Comparison of ENCODE assay signal across 27 cellular contexts in the genomic region with DNA sequence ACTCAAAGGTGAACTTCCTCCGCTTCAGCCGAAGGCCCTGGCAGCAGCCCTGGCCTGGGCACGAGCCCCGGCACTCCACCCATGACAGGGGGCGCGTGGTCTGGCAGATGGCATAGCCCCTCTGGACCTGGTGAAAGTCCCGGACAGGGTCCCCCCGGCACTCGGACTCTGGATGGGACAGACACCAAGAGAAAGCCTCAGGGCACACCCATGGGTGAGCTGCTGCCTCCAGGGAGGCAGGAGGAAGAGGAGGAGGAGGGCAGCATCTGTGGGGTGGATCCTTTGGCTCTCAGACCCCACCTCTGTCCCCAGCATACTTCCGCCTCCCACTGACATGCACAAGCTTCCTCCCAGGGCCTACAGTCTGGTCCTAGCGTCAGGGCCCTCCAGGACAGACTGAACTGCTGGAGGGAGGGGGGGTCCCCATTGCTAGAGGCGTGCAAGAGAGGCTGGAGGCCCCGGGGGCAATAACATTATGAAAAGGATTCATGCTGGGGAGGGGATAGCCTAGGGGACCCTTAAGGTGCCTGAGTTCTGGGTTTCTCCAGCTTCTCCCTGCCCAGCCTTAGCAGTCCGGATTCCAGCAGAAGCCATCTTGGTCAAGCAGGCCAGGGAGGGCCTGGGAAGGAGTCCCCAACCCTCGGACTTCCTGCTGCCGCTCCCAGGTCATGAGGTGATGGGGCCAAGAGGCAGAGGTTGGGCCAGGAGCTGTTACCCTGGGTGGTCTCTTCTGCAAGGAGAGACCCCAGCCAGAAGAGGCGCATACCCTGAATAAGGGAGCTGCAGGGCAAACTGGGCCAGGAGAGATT.
"Had no signal": no experiment of that assay in that cellular context is flagged by ENCODE, and none has a peak within 500 bp of the region (broad histone marks: within the 10 kb centered on the region; RNA-seq: fewer than 3 reads in every experiment).

No MANE protein-coding gene starts in this region.

- H3K36me3 Mint-ChIP-seq: activated CD4-positive, alpha-beta memory T cell treated with anti-CD3 and anti-CD28 coated beads for 36 hours; activated naive CD4-positive, alpha-beta T cell treated with anti-CD3 and anti-CD28 coated beads, Interleukin-2, amount 10 ng/mL, durations not matched to agents 7 days and 5 days; activated naive CD8-positive, alpha-beta T cell treated with anti-CD3 and anti-CD28 coated beads, Interleukin-2, amount 10 ng/mL, durations not matched to agents 7 days and 5 days had no signal

- DNase-seq: activated B cell treated with CpG ODN at 0.5 μM for 24 hours; activated CD4-positive, alpha-beta memory T cell treated with anti-CD3 and anti-CD28 coated beads for 36 hours; activated CD4-positive, alpha-beta T cell treated with anti-CD3 and anti-CD28 coated beads for 1 hour; activated CD4-positive, alpha-beta T cell treated with anti-CD3 and anti-CD28 coated beads, Interleukin-2, amount 10 ng/mL, durations not matched to agents 24 days and 14 days; activated CD8-positive, alpha-beta memory T cell treated with anti-CD3 and anti-CD28 coated beads for 24 hours; activated gamma-delta T cell treated with Interleukin-2 at 50 U/mL for 16 hours; activated naive CD4-positive, alpha-beta T cell treated with anti-CD3 and anti-CD28 coated beads, Interleukin-2, amount 10 ng/mL, durations not matched to agents 7 days and 5 days; activated naive CD8-positive, alpha-beta T cell treated with anti-CD3 and anti-CD28 coated beads, Interleukin-2, amount 10 ng/mL, durations not matched to agents 7 days and 5 days; activated T-cell treated with anti-CD3 and anti-CD28 coated beads, Interleukin-2, amount 50 U/mL, for 72 hours; aorta; caudate nucleus; MM.1S; NCI-H1105; NCI-H1436; NCI-H1694 treated with DMSO at 0.1 percent for 48 hours; NCI-H345; NCI-H510A; NCI-H526 treated with DMSO at 0.1 percent for 48 hours; NK-92 treated with Interleukin-12 subunit alpha and Interleukin-12 subunit beta, amount 100 ng/mL, for 24 hours; OCI-M1; SHP77 treated with DMSO at 0.1 percent for 48 hours; T-helper 17 cell; T-helper 9 cell had no signal

- H3K9me3 Mint-ChIP-seq: activated B cell treated with CpG ODN at 0.5 μM for 24 hours had no signal

- H3K4me1 ChIP-seq: breast epithelium had no signal

- H3K27me3 ChIP-seq: breast epithelium, Peyer's patch had no signal

- FAIRE-seq: K562 had no signal

- H3K4me3 Mint-ChIP-seq: activated B cell treated with CpG ODN at 0.5 μM for 24 hours; activated CD4-positive, alpha-beta memory T cell treated with anti-CD3 and anti-CD28 coated beads for 36 hours; activated CD4-positive, alpha-beta T cell treated with anti-CD3 and anti-CD28 coated beads, Interleukin-2, amount 10 ng/mL, durations not matched to agents 24 days and 14 days; activated naive CD4-positive, alpha-beta T cell treated with anti-CD3 and anti-CD28 coated beads, Interleukin-2, amount 10 ng/mL, durations not matched to agents 7 days and 5 days; activated naive CD8-positive, alpha-beta T cell treated with anti-CD3 and anti-CD28 coated beads, Interleukin-2, amount 10 ng/mL, durations not matched to agents 7 days and 5 days; activated T-cell treated with anti-CD3 and anti-CD28 coated beads, Interleukin-2, amount 50 U/mL, for 72 hours; T-helper 17 cell had no signal

- H3K4me3 ChIP-seq: breast epithelium, K562, Peyer's patch had no signal

- H3K27ac ChIP-seq: breast epithelium had no signal

- H3K27ac Mint-ChIP-seq: activated B cell treated with CpG ODN at 0.5 μM for 24 hours; activated CD4-positive, alpha-beta memory T cell treated with anti-CD3 and anti-CD28 coated beads for 36 hours; activated CD4-positive, alpha-beta T cell treated with anti-CD3 and anti-CD28 coated beads, Interleukin-2, amount 10 ng/mL, durations not matched to agents 24 days and 14 days; activated naive CD4-positive, alpha-beta T cell treated with anti-CD3 and anti-CD28 coated beads, Interleukin-2, amount 10 ng/mL, durations not matched to agents 7 days and 5 days; activated naive CD8-positive, alpha-beta T cell treated with anti-CD3 and anti-CD28 coated beads, Interleukin-2, amount 10 ng/mL, durations not matched to agents 7 days and 5 days; activated T-cell treated with anti-CD3 and anti-CD28 coated beads, Interleukin-2, amount 50 U/mL, for 72 hours; activated T-helper 2 cell treated with anti-CD3 and anti-CD28 coated beads, Interferon-gamma antibody, Interleukin-2, Interleukin-4, amounts not matched to agents 10 μg/mL and 5 μg/mL and 100 μg/mL, durations not matched to agents 14 hours and 24 hours and 36 hours; T-helper 17 cell had no signal

- H3K27me3 Mint-ChIP-seq: activated B cell treated with CpG ODN at 0.5 μM for 24 hours; activated naive CD4-positive, alpha-beta T cell treated with anti-CD3 and anti-CD28 coated beads, Interleukin-2, amount 10 ng/mL, durations not matched to agents 7 days and 5 days; activated naive CD8-positive, alpha-beta T cell treated with anti-CD3 and anti-CD28 coated beads, Interleukin-2, amount 10 ng/mL, durations not matched to agents 7 days and 5 days had no signal

- H3K36me3 ChIP-seq: breast epithelium, Peyer's patch had no signal

- H3K4me1 Mint-ChIP-seq: activated B cell treated with CpG ODN at 0.5 μM for 24 hours; activated CD4-positive, alpha-beta T cell treated with anti-CD3 and anti-CD28 coated beads, Interleukin-2, amount 10 ng/mL, durations not matched to agents 24 days and 14 days; activated naive CD4-positive, alpha-beta T cell treated with anti-CD3 and anti-CD28 coated beads, Interleukin-2, amount 10 ng/mL, durations not matched to agents 7 days and 5 days; activated naive CD8-positive, alpha-beta T cell treated with anti-CD3 and anti-CD28 coated beads, Interleukin-2, amount 10 ng/mL, durations not matched to agents 7 days and 5 days; T-helper 17 cell had no signal

- ATAC-seq: activated T-cell treated with anti-CD3 and anti-CD28 coated beads, Interleukin-2, amount 50 U/mL, for 72 hours; K562; T-helper 17 cell had no signal
